16 cellular contexts compared by ENCODE assay signal in genomic region chr13:61536443-61536842, GRCh38.
DNase-seq lines count a peak whose midpoint lies in the region; ATAC-seq and TF ChIP-seq lines count a peak whose summit lies in the region.
"Had no signal": no experiment of that assay in that cellular context is flagged by ENCODE, and none has a peak within 500 bp of the region (broad histone marks: within the 10 kb centered on the region; RNA-seq: fewer than 3 reads in every experiment).

No MANE protein-coding gene starts in this region.

- H3K4me2 ChIP-seq in OCI-LY3 (ENCODE audit: low read length), result no peak overlapping the region
- H3K4me2 ChIP-seq: BLaER1 had no signal

- H3K27ac ChIP-seq in OCI-LY3 (ENCODE audit: low read length) (no peak overlapping the region), RWPE2 (ENCODE audit: poor library complexity, severe bottlenecking) (no peak overlapping the region), A673 (ENCODE audit: low read depth, low read length, poor library complexity, severe bottlenecking) (no peak overlapping the region)
- H3K27ac ChIP-seq: BLaER1, C4-2B had no signal

- TF ChIP-seq POLR2A in erythroblast (IDR thresholded peaks at IDR 0.05; ENCODE audit: low read length), result no peak

- intact Hi-C loops in A673 (cut with micrococcal nuclease; ENCODE audit: unreplicated experiment), result no loop called here

- H3K36me3 ChIP-seq in OCI-LY3 (replicated peaks; ENCODE audit: low read depth, low read length) (no peaks in the 10 kb centered on the region), RWPE2 (ENCODE audit: low read depth) (no peaks in the 10 kb centered on the region), A673 (ENCODE audit: insufficient read depth, low read length, poor library complexity, severe bottlenecking) (no peaks in the 10 kb centered on the region)
- H3K36me3 ChIP-seq: BLaER1, HAP-1 had no signal

- no peaks in the 10 kb centered on the region for H3K79me2 ChIP-seq in OCI-LY3 (ENCODE audit: low read length)

- H3K27me3 ChIP-seq in OCI-LY3 (ENCODE audit: low read depth, low read length), result no peaks in the 10 kb centered on the region
- H3K27me3 ChIP-seq in RWPE2 (ENCODE audit: insufficient read depth, poor library complexity, severe bottlenecking), result no peaks in the 10 kb centered on the region
- H3K27me3 ChIP-seq in A673 (replicated peaks; ENCODE audit: insufficient read depth, low read depth, low read length, poor library complexity), result no peaks in the 10 kb centered on the region
- H3K27me3 ChIP-seq: BLaER1 had no signal

- H2AFZ ChIP-seq in OCI-LY3 (ENCODE audit: low read depth, low read length), result peak overlapping the region; percentile 24; the same call in 1 of the 2 replicates

- peak; percentile 31; the same call in 1 of the 3 replicates for ATAC-seq in RWPE2 (ENCODE audit: low read depth)
- ATAC-seq: CD8-positive, alpha-beta T cell had no signal

- H3K4me3 ChIP-seq in OCI-LY3 (ENCODE audit: low read length) (no peak overlapping the region), RWPE2 (ENCODE audit: severe bottlenecking) (no peak overlapping the region), epithelial cell of esophagus (ENCODE audit: low read length) (no peak overlapping the region), A673 (ENCODE audit: low read depth, low read length, poor library complexity, severe bottlenecking) (no peak overlapping the region)
- H3K4me3 ChIP-seq: BLaER1, HAP-1 had no signal

- H3K9me3 ChIP-seq in OCI-LY3 (ENCODE audit: insufficient read depth, low read length), result no peaks in the 10 kb centered on the region
- H3K9me3 ChIP-seq in RWPE2 (ENCODE audit: severe bottlenecking), result no peaks in the 10 kb centered on the region
- H3K9me3 ChIP-seq in A673 (ENCODE audit: low read depth, low read length, poor library complexity, severe bottlenecking), result no peaks in the 10 kb centered on the region
- H3K9me3 ChIP-seq: BLaER1, Caco-2, HAP-1 had no signal

- TF ChIP-seq CTCF in OCI-LY3 (IDR thresholded peaks at IDR 0.05; ENCODE audit: low read depth, low read length) (no peak), RWPE2 (IDR thresholded peaks at IDR 0.05; ENCODE audit: poor library complexity, severe bottlenecking) (no peak), epithelial cell of esophagus (IDR thresholded peaks at IDR 0.05; ENCODE audit: insufficient read depth, low read depth, low read length, missing control alignments) (no peak), A673 (conservative IDR thresholded peaks at IDR 0.05; ENCODE audit: low read depth, low read length) (no peak)

- peaks cover 8% of the 10 kb centered on the region for H3K4me1 ChIP-seq in OCI-LY3 (ENCODE audit: low read length)
- H3K4me1 ChIP-seq in RWPE2 (ENCODE audit: insufficient read depth, poor library complexity, severe bottlenecking), result peaks cover 5% of the 10 kb centered on the region
- no peaks in the 10 kb centered on the region for H3K4me1 ChIP-seq in A673 (ENCODE audit: insufficient read depth, low read length, poor library complexity, severe bottlenecking)
- H3K4me1 ChIP-seq: BLaER1, Caco-2, HAP-1 had no signal

- POLR2A ChIA-PET in A673 (lab: Charles Lee; ENCODE audit: low non-redundant PET), result no interaction called here

- no peaks in the 10 kb centered on the region for H4K20me1 ChIP-seq in OCI-LY3 (ENCODE audit: insufficient read depth, low read length)
- H4K20me1 ChIP-seq: BLaER1 had no signal

- CTCF ChIA-PET in A673 (lab: Charles Lee), result no interaction called here

- DNase-seq in RWPE2 (ENCODE audit: low spot score) (no peak), epithelial cell of esophagus (ENCODE audit: low read depth) (peak; percentile 48), erythroblast (lab: John Stamatoyannopoulos, UW) (no peak), hypothalamus (lab: John Stamatoyannopoulos, UW) (no peak), A673 (ENCODE audit: low spot score) (no peak)
- DNase-seq: Caco-2; CD4-positive, CD25-positive, alpha-beta regulatory T cell; CD8-positive, alpha-beta T cell; DMS153; DND-41; GOT3; HFFc6 had no signal

- no peak overlapping the region for H3K9ac ChIP-seq in OCI-LY3 (ENCODE audit: low read length)
- H3K9ac ChIP-seq: BLaER1 had no signal

- no TSS peak for BruUV-seq in A673 (replicated peaks; lab: Mats Ljungman, UMichigan)
